1 cellular context compared by ENCODE assay signal in the genomic region with DNA sequence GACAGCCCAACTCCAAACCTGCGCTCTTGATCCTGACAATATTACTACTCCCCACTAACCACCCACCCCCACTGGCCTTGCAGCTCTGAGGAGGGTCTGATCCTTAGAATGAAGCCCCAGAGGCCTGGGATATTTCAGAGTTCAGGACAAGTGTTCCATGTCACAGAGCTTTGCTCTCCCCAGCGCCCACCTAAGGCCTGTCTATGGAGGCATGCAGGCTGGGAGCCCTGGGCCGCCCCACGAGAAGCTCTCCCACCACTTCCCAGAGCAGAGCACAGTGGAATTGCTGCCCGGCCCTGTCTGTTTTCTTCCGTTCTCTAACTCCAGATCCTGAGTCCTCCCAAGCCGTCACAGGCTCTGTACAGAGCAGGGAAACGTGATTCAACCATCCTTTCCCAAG.
TF ChIP-seq lines count a peak whose summit lies in the region.

No MANE protein-coding gene starts in this region.

TF ChIP-seq in H1, 55 proteins besides CTCF, POLR2A, EP300 and RAD21:
- TF ChIP-seq SIRT6 (IDR thresholded peaks at IDR 0.05; ENCODE audit: low read length) (no peak), CHD7 (IDR thresholded peaks at IDR 0.05; ENCODE audit: insufficient replicate concordance, low read length) (no peak), TEAD4 (IDR thresholded peaks at IDR 0.05; ENCODE audit: low read depth, low read length) (no peak)
